Comparison of ENCODE assay signal across 19 cellular contexts in the genomic region with DNA sequence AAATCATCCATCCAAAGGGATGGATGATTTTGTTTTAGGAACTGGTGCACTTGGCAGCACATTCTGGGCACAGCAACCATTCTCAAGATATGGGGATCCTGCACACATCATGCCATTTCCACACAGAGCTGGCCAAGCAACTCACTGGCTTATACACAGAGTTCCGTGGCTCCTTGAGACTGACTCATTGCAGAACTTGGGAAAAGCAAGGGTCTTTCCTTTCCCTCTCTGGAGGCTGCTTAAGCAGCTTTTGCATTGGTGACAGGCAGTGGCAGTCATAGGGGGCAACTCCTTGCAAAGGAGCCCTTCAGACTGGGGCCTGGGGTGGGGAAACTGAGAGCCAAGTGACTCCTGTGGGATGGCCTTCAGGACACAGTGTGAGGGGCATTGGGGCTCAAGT. TPM values are rescaled to one million over a fixed set of nuclear protein-coding genes. Genes with fewer than 3 reads are reported as not detected.
DNase-seq lines count a peak whose midpoint lies in the region; ATAC-seq and TF ChIP-seq lines count a peak whose summit lies in the region.
"Had no signal": no experiment of that assay in that cellular context is flagged by ENCODE, and none has a peak within 500 bp of the region (broad histone marks: within the 10 kb centered on the region; RNA-seq: fewer than 3 reads in every experiment).

No MANE protein-coding gene starts in this region.

- H3K4me3 ChIP-seq in HUES6 (ENCODE audit: low read depth, low read length): peak overlapping the region; percentile 32
- H3K4me3 ChIP-seq in iPS-15b (ENCODE audit: low read depth, low read length): peak overlapping the region; percentile 9
- H3K4me3 ChIP-seq in osteoblast (ENCODE audit: insufficient read depth, low read length): no peak overlapping the region
- H3K4me3 ChIP-seq: GM12878, K562, testis had no signal

- ATAC-seq in GM19328 (IDR thresholded peaks at IDR 0.05; ENCODE audit: unreplicated experiment): no peak
- ATAC-seq: GM12878, K562 had no signal

- H4K20me1 ChIP-seq in osteoblast (ENCODE audit: insufficient read depth, low read length): no peaks in the 10 kb centered on the region

- H3K27ac ChIP-seq in HUES6 (ENCODE audit: low read depth, low read length) (peak overlapping the region; percentile 90), VCaP (peak overlapping the region; percentile 78), osteoblast (ENCODE audit: low read depth, low read length) (no peak overlapping the region)

- peak overlapping the region; percentile 92 for H3K4me2 ChIP-seq in osteoblast (ENCODE audit: insufficient read depth, low read length)

- H3K9ac ChIP-seq in HUES6 (ENCODE audit: low read length) (peak overlapping the region; percentile 73), iPS-15b (ENCODE audit: low read depth, low read length) (no peak overlapping the region)

- H3K9me3 ChIP-seq in HUES6 (ENCODE audit: control insufficient read depth, insufficient read depth, low read depth, low read length) (no peaks in the 10 kb centered on the region), iPS-15b (ENCODE audit: control insufficient read depth, insufficient read depth, low read length) (no peaks in the 10 kb centered on the region), osteoblast (ENCODE audit: low read depth, low read length) (no peaks in the 10 kb centered on the region)
- H3K9me3 ChIP-seq: testis had no signal

- H2AFZ ChIP-seq in osteoblast (ENCODE audit: low read length): no peak overlapping the region

- no peak for TF ChIP-seq CTCF in VCaP (conservative IDR thresholded peaks at IDR 0.05)
- no peak for TF ChIP-seq CTCF in osteoblast (IDR thresholded peaks at IDR 0.05; ENCODE audit: extremely low read depth, low read depth, low read length)

- peaks cover 3% of the 10 kb centered on the region for H3K79me2 ChIP-seq in osteoblast (ENCODE audit: insufficient read depth, low read length)

- H3K4me1 ChIP-seq in HUES6 (ENCODE audit: control insufficient read depth, insufficient read depth, low read length): peaks cover 49% of the 10 kb centered on the region
- peaks cover 31% of the 10 kb centered on the region for H3K4me1 ChIP-seq in iPS-15b (ENCODE audit: control insufficient read depth, insufficient read depth, low read length)
- H3K4me1 ChIP-seq in osteoblast (ENCODE audit: insufficient read depth, low read length): peaks cover 16% of the 10 kb centered on the region

- H3K36me3 ChIP-seq in HUES6 (ENCODE audit: control insufficient read depth, insufficient read depth, low read length) (peaks cover 19% of the 10 kb centered on the region), iPS-15b (ENCODE audit: control insufficient read depth, insufficient read depth, low read length) (peaks cover 11% of the 10 kb centered on the region), osteoblast (ENCODE audit: insufficient read depth, low read length) (no peaks in the 10 kb centered on the region)

- DNase-seq in osteoblast (ENCODE audit: insufficient read length, low spot score, missing footprints) (peak; percentile 87), 8988T (no peak), AG20443 (ENCODE audit: low spot score) (no peak)
- DNase-seq: activated CD4-positive, alpha-beta T cell treated with anti-CD3 and anti-CD28 coated beads, Interleukin-2, amount 10 ng/mL, durations not matched to agents 24 days and 14 days; activated gamma-delta T cell; activated T-cell treated with anti-CD3 and anti-CD28 coated beads, Interleukin-2, amount 50 U/mL, for 24 hours; EL; MM.1S; NCI-H2081 treated with DMSO at 0.1 percent for 48 hours; NCI-H446 treated with DMSO at 0.1 percent for 48 hours; stimulated activated naive CD4-positive, alpha-beta T cell; testis had no signal

- no peaks in the 10 kb centered on the region for H3K27me3 ChIP-seq in HUES6 (ENCODE audit: control insufficient read depth, insufficient read depth, low read length)
- H3K27me3 ChIP-seq in iPS-15b (ENCODE audit: control insufficient read depth, insufficient read depth, low read length): no peaks in the 10 kb centered on the region
- H3K27me3 ChIP-seq in osteoblast (ENCODE audit: insufficient read depth, low read length): peaks cover 9% of the 10 kb centered on the region
- H3K27me3 ChIP-seq: testis had no signal

RNA-seq across cellular contexts. Expression of a gene that starts 1.9 kb away (rescaled TPM):
- total RNA-seq in osteoblast: 20.6 and 22.7 TPM in 2 replicates

RNA-seq across cellular contexts. Expression of a gene that starts 8.7 kb away (rescaled TPM):
- under 0.01 TPM in 2 replicates for total RNA-seq in osteoblast
- total RNA-seq: activated CD4-positive, alpha-beta T cell treated with anti-CD3 and anti-CD28 coated beads, Interleukin-2, amount 10 ng/mL, durations not matched to agents 24 days and 14 days; omental fat pad had no signal

RNA-seq across cellular contexts. Expression of a gene that starts 18.8 kb away (rescaled TPM):
- total RNA-seq in osteoblast: 8.7 and 8.8 TPM in 2 replicates

RNA-seq across cellular contexts. Expression of a gene that starts 28.1 kb away (rescaled TPM):
- total RNA-seq in osteoblast: 14.4 and 16.3 TPM in 2 replicates

RNA-seq across cellular contexts. Expression of a gene that starts 28.6 kb away (rescaled TPM):
- 0.29 and 0.36 TPM in 2 replicates for total RNA-seq in osteoblast
